Comparison of ENCODE assay signal across 8 cellular contexts in the genomic region with DNA sequence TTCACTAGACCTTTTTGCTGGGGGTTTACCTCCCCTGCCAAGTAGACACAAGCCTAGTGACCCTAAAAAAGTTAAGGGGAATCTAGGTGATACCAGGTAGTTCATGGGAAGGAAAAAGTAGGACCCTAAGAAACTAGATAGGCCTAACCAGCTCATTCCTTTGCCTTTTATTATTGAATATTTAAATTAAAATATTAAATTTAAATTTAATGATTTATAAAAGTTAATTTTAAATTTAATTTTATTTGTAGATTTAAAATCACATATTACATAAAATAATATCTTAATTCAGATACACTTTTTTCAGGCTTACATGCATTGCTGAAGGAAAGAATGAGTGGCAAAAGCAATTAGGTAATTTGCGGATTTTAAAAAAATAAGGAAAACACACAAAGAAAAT.
"Had no signal": no experiment of that assay in that cellular context is flagged by ENCODE, and none has a peak within 500 bp of the region (broad histone marks: within the 10 kb centered on the region; RNA-seq: fewer than 3 reads in every experiment).

No MANE protein-coding gene starts in this region.

- H2AFZ ChIP-seq: GM23338 had no signal

- DNase-seq: H9, HCEC 1CT, IMR-90 had no signal

- H3K9me3 Mint-ChIP-seq: H9 had no signal

- FAIRE-seq: H1, H54, HTR-8/SVneo, K562 had no signal

- H3K4me3 Mint-ChIP-seq: GM23338, H9 had no signal

- H3K27ac Mint-ChIP-seq: GM23338 had no signal

- ATAC-seq: GM23338, K562 had no signal

- H3K4me3 ChIP-seq: GM23338, K562 had no signal

- H3K4me2 ChIP-seq: GM23338 had no signal
